In the genomic region with DNA sequence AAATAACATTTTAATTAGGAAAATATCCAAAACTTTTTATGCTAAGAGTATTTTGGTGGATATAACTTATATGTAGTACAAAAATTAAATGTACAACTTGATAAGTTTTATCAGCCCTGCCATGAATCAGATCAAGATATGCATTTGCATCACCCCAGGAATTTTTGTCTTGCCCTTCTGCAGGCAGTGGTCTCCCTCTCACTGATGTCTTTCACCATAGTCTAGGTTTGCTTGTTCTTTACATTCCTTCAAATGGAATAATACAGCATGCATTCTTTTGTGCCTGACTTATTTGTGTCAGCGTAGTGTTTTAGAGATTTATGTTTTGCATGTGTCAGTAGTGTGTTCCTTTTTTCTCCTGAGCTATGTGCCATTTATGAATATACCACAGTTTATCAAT, we compare ENCODE assay signal across 19 cellular contexts. TPM values are rescaled to one million over a fixed set of nuclear protein-coding genes. Genes with fewer than 3 reads are reported as not detected.
DNase-seq lines count a peak whose midpoint lies in the region; ATAC-seq and TF ChIP-seq lines count a peak whose summit lies in the region.
"Had no signal": no experiment of that assay in that cellular context is flagged by ENCODE, and none has a peak within 500 bp of the region (broad histone marks: within the 10 kb centered on the region; RNA-seq: fewer than 3 reads in every experiment).

No MANE protein-coding gene starts in this region.

- no peak overlapping the region for H3K4me2 ChIP-seq in PC-9

- intact Hi-C loops in PC-9 (cut with micrococcal nuclease; ENCODE audit: unreplicated experiment), result no loop called here

- H4K20me1 ChIP-seq in PC-9 (ENCODE audit: insufficient read depth), result no peaks in the 10 kb centered on the region

- no peaks in the 10 kb centered on the region for H3K9me3 ChIP-seq in adipocyte (ENCODE audit: control insufficient read depth, low read length)
- H3K9me3 ChIP-seq in PC-9 (ENCODE audit: insufficient read depth, low read depth), result no peaks in the 10 kb centered on the region

- no peaks in the 10 kb centered on the region for H3K9me2 ChIP-seq in PC-9 (ENCODE audit: insufficient read depth)

- H3K27me3 ChIP-seq in adipocyte (replicated peaks; ENCODE audit: control insufficient read depth, insufficient read depth, low read length) (no peaks in the 10 kb centered on the region), brain microvascular endothelial cell (replicated peaks) (no peaks in the 10 kb centered on the region), PC-9 (ENCODE audit: insufficient read depth, low read depth) (no peaks in the 10 kb centered on the region)

- no peak overlapping the region for H3K4me3 ChIP-seq in adipocyte (ENCODE audit: low read length)
- no peak overlapping the region for H3K4me3 ChIP-seq in brain microvascular endothelial cell (ENCODE audit: low read depth, low read length)
- H3K4me3 ChIP-seq in PC-9, result no peak overlapping the region
- H3K4me3 ChIP-seq: GM12878 had no signal

- no TSS peak for BruUV-seq in PC-9 (replicated peaks; lab: Mats Ljungman, UMichigan)

- no peak overlapping the region for H3K9ac ChIP-seq in adipocyte (ENCODE audit: low read length)

- H3F3A ChIP-seq in PC-9 (ENCODE audit: insufficient read depth, low read depth), result no peaks in the 10 kb centered on the region

- H3K79me2 ChIP-seq in PC-9 (ENCODE audit: low read depth), result no peaks in the 10 kb centered on the region

- ATAC-seq in GM18867 (IDR thresholded peaks at IDR 0.05; ENCODE audit: unreplicated experiment) (no peak), HG03520 (IDR thresholded peaks at IDR 0.05; ENCODE audit: unreplicated experiment) (no peak)
- ATAC-seq: GM12878 had no signal

- DNase-seq in adipocyte (ENCODE audit: low read depth) (peak; percentile 56), brain microvascular endothelial cell (peak; percentile 80), hepatic stellate cell (ENCODE audit: low spot score) (peak; percentile 7), PC-9 (no peak)
- DNase-seq in activated CD4-positive, alpha-beta T cell treated with anti-CD3 and anti-CD28 coated beads, Interleukin-2, amount 50 U/mL, for 48 hours, result no peak
- DNase-seq: ACHN; AML-193; CD4-positive, alpha-beta T cell; DMS153; DMS79; GF-D8; H9; IMR-90; KBM-7 had no signal

- no peak overlapping the region for H2AFZ ChIP-seq in PC-9

- no peaks in the 10 kb centered on the region for H3K36me3 ChIP-seq in adipocyte (ENCODE audit: control insufficient read depth, insufficient read depth, low read length, severe bottlenecking)
- no peaks in the 10 kb centered on the region for H3K36me3 ChIP-seq in brain microvascular endothelial cell (replicated peaks)
- H3K36me3 ChIP-seq in PC-9 (ENCODE audit: low read depth), result no peaks in the 10 kb centered on the region

- POLR2A ChIA-PET in PC-9 (lab: Charles Lee; ENCODE audit: unreplicated experiment), result no interaction called here

- in situ Hi-C loops in brain microvascular endothelial cell (cut with HindIII; ENCODE audit: low pct_ligation_motif_present, low sequenced_read_pairs), result no loop called here

- no peak overlapping the region for H3K27ac ChIP-seq in brain microvascular endothelial cell
- no peak overlapping the region for H3K27ac ChIP-seq in PC-9
- H3K27ac ChIP-seq: C4-2B, HL-60 had no signal

- TF ChIP-seq CTCF in brain microvascular endothelial cell (IDR thresholded peaks at IDR 0.05; ENCODE audit: low read depth, low read length, missing control alignments), result no peak
- TF ChIP-seq CTCF in PC-9 (conservative IDR thresholded peaks at IDR 0.05), result no peak

- CTCF ChIA-PET in PC-9 (lab: Charles Lee), result no interaction called here

- H3K4me1 ChIP-seq in adipocyte (ENCODE audit: control insufficient read depth, insufficient read depth, low read length), result no peaks in the 10 kb centered on the region
- no peaks in the 10 kb centered on the region for H3K4me1 ChIP-seq in PC-9 (replicated peaks; ENCODE audit: insufficient read depth)

RNA-seq across cellular contexts. Expression of gene RNF180, which starts 36.3 kb away (rescaled TPM):
- total RNA-seq in PC-9 (2021), result not detected in 2 replicates
- total RNA-seq: CD4-positive, alpha-beta T cell had no signal

Comparison
In these comparisons a context has a peak if more than half of its experiments do, and no peak if none do; other contexts are left out.
1. DNase-seq: peak in adipocyte (single experiment), brain microvascular endothelial cell (single experiment) and hepatic stellate cell (single experiment); none in activated CD4-positive, alpha-beta T cell treated with anti-CD3 and anti-CD28 coated beads, Interleukin-2, amount 50 U/mL, for 48 hours (0 of 2) and PC-9 (0 of 2).